ENCODE assay signal across 35 cellular contexts in the genomic region with DNA sequence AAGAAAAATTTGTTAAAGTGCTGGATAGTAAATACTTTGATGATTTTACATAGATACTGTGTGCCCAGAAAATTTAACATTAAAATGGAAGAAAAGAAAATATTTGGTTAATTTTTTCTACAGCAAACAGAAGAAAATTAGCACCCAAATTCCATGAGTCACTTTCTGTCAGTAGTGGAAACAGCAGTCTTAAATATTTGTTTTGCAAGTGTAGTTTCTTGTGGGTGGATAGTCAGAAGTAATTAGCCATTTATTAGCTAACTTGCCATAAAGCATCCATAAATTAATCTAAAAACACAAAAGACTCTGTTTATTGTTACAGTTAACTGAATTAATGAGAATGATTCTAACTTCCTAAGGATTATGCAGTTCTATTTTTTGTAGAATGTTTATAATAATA. TPM values are rescaled to one million over a fixed set of nuclear protein-coding genes. Genes with fewer than 3 reads are reported as not detected.
"Had no signal": no experiment of that assay in that cellular context is flagged by ENCODE, and none has a peak within 500 bp of the region (broad histone marks: within the 10 kb centered on the region; RNA-seq: fewer than 3 reads in every experiment).

No MANE protein-coding gene starts in this region.

- H3K9me3 ChIP-seq: adrenal gland, body of pancreas, breast epithelium had no signal

- FAIRE-seq: astrocyte, TTC549 had no signal

- H3K4me3 ChIP-seq: adrenal gland, body of pancreas, breast epithelium had no signal

- ATAC-seq: activated CD8-positive, alpha-beta T cell treated with anti-CD3 and anti-CD28 coated beads for 36 hours; activated naive CD4-positive, alpha-beta T cell treated with anti-CD3 and anti-CD28 coated beads, Interleukin-2, amount 50 U/mL, for 72 hours; activated T-cell treated with anti-CD3 and anti-CD28 coated beads, Interleukin-2, amount 50 U/mL, for 4 hours; activated T-cell treated with anti-CD3 and anti-CD28 coated beads, Interleukin-2, amount 50 U/mL, for 72 hours; activated T-helper 17 cell treated with anti-CD3 and anti-CD28 coated beads, Interleukin-2, amount 50 U/mL, for 72 hours; body of pancreas had no signal

- H3K4me1 ChIP-seq: adrenal gland, body of pancreas, breast epithelium had no signal

- H3K36me3 ChIP-seq: adrenal gland, brain microvascular endothelial cell, breast epithelium had no signal

- H3K27me3 ChIP-seq: adrenal gland, body of pancreas, brain microvascular endothelial cell, breast epithelium had no signal

- DNase-seq: activated B cell treated with CpG ODN at 0.5 μM for 24 hours; activated CD4-positive, alpha-beta memory T cell treated with anti-CD3 and anti-CD28 coated beads for 36 hours; activated CD4-positive, alpha-beta T cell treated with anti-CD3 and anti-CD28 coated beads for 4 hours; activated CD4-positive, alpha-beta T cell treated with anti-CD3 and anti-CD28 coated beads, Interleukin-2, amount 10 ng/mL, durations not matched to agents 24 days and 14 days; activated CD4-positive, alpha-beta T cell treated with anti-CD3 and anti-CD28 coated beads, Interleukin-2, amount 50 U/mL, for 1 hour; activated CD4-positive, alpha-beta T cell treated with anti-CD3 and anti-CD28 coated beads, Interleukin-2, amount 50 U/mL, for 4 hours; activated CD4-positive, CD25-positive, alpha-beta regulatory T cell treated with anti-CD3 and anti-CD28 coated beads, Interleukin-2, amount 50 U/mL, for 72 hours; activated CD8-positive, alpha-beta memory T cell treated with anti-CD3 and anti-CD28 coated beads, Interleukin-2, amount 50 U/mL, for 4 hours; activated CD8-positive, alpha-beta T cell treated with anti-CD3 and anti-CD28 coated beads for 36 hours; activated effector memory CD4-positive, alpha-beta T cell treated with anti-CD3 and anti-CD28 coated beads, Interleukin-2, amount 50 U/mL, for 16 hours; activated gamma-delta T cell treated with Interleukin-2 at 50 U/mL for 16 hours; activated naive CD4-positive, alpha-beta T cell; activated naive CD4-positive, alpha-beta T cell treated with anti-CD3 and anti-CD28 coated beads for 36 hours; activated naive CD4-positive, alpha-beta T cell treated with anti-CD3 and anti-CD28 coated beads, Interleukin-2, amount 50 U/mL, for 16 hours; activated naive CD8-positive, alpha-beta T cell treated with anti-CD3 and anti-CD28 coated beads for 36 hours; activated T-cell treated with anti-CD3 and anti-CD28 coated beads for 4 hours; activated T-cell treated with anti-CD3 and anti-CD28 coated beads, Interleukin-2, amount 50 U/mL, for 1 hour; activated T-cell treated with anti-CD3 and anti-CD28 coated beads, Interleukin-2, amount 50 U/mL, for 4 hours; activated T-cell treated with anti-CD3 and anti-CD28 coated beads, Interleukin-2, amount 50 U/mL, for 72 hours; adrenal gland; amniotic stem cell; aorta; body of pancreas; brain microvascular endothelial cell; central memory CD4-positive, alpha-beta T cell; T-helper 2 cell; T-helper 9 cell had no signal

- H3K27ac ChIP-seq: adrenal gland, body of pancreas, brain microvascular endothelial cell, breast epithelium, VCaP had no signal

RNA-seq across cellular contexts. Expression of gene CCDC110, which starts 36.1 kb away (rescaled TPM):
- total RNA-seq: activated CD4-positive, alpha-beta T cell treated with anti-CD3 and anti-CD28 coated beads, Interleukin-2, amount 10 ng/mL, durations not matched to agents 24 days and 14 days; activated CD8-positive, alpha-beta memory T cell treated with anti-CD3 and anti-CD28 coated beads for 36 hours; activated T-cell treated with anti-CD3 and anti-CD28 coated beads, Interleukin-2, amount 50 U/mL, for 4 hours; activated T-helper 1 cell treated with anti-CD3 and anti-CD28 coated beads, Interleukin-12 subunit alpha, Interleukin-12 subunit beta, Interleukin-2, Interleukin-4 antibody, amounts not matched to agents 30 ng/mL and 10 ng/mL and 1 ng/mL, durations not matched to agents 14 hours and 24 hours and 36 hours had no signal
